1 cellular context compared by ENCODE assay signal in the genomic region with DNA sequence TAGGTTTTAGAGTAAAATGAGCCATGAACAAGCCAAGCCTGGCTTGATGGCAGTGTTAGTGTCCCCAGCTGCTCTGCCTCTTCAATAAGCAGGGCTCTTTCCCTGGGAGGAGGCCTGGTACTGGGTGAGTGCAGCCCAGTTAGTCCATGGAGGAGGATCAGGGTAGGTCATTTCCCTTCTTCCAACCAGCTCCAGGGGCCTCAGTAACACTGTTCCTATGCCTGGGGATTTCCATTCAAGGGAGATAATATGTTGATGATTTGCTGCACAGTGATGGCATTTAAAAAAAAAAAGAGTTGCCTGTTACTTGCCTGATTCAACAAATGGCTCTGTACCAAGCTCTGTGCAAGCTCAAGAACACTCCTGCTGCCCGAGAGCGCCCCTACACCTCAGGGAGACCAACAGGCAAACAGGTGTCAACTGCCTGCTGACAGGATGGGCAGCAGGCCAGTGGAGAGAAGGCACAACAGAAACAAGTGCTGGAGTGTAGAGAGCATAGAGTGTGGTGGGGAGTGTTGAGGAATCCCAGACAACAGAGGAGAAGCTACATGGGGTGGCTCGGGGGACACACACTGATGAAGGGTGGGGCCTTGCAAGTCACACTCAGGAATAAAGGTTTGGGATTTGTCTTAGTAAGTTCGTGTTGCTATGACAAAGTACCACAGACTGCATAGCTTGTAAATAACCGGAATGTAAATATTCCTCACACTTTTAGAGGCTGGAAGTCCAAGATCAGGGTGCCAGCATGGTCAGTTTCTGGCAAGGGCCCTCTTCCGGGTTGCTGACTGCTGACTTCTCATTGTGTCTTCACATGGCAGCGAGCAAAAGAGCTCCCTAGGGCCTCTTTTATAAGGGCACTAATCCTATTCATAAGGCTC.
TF ChIP-seq lines count a peak whose summit lies in the region.

No MANE protein-coding gene starts in this region.

TF ChIP-seq in HEK293, 187 proteins besides CTCF, POLR2A, EP300 and RAD21 (continued from another document):
- TF ChIP-seq, protein P1, sequence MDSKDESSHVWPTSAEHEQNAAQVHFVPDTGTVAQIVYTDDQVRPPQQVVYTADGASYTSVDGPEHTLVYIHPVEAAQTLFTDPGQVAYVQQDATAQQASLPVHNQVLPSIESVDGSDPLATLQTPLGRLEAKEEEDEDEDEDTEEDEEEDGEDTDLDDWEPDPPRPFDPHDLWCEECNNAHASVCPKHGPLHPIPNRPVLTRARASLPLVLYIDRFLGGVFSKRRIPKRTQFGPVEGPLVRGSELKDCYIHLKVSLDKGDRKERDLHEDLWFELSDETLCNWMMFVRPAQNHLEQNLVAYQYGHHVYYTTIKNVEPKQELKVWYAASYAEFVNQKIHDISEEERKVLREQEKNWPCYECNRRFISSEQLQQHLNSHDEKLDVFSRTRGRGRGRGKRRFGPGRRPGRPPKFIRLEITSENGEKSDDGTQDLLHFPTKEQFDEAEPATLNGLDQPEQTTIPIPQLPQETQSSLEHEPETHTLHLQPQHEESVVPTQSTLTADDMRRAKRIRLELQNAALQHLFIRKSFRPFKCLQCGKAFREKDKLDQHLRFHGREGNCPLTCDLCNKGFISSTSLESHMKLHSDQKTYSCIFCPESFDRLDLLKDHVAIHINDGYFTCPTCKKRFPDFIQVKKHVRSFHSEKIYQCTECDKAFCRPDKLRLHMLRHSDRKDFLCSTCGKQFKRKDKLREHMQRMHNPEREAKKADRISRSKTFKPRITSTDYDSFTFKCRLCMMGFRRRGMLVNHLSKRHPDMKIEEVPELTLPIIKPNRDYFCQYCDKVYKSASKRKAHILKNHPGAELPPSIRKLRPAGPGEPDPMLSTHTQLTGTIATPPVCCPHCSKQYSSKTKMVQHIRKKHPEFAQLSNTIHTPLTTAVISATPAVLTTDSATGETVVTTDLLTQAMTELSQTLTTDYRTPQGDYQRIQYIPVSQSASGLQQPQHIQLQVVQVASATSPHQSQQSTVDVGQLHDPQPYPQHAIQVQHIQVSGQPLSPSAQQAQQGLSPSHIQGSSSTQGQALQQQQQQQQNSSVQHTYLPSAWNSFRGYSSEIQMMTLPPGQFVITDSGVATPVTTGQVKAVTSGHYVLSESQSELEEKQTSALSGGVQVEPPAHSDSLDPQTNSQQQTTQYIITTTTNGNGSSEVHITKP (tag by site-specific recombination; IDR thresholded peaks at IDR 0.05), result no peak
- TF ChIP-seq GLIS2 (tag by site-specific recombination; IDR thresholded peaks at IDR 0.05) (no peak), SP3 (tag by site-specific recombination; IDR thresholded peaks at IDR 0.05) (no peak), ZNF76 (tag by site-specific recombination; IDR thresholded peaks at IDR 0.05; ENCODE audit: borderline replicate concordance, low read depth) (no peak), ZBTB17 (tag by site-specific recombination; IDR thresholded peaks at IDR 0.05) (no peak), ZNF791 (tag by site-specific recombination; IDR thresholded peaks at IDR 0.05) (no peak), SP2 (tag by site-specific recombination; IDR thresholded peaks at IDR 0.05) (no peak), ZBTB20 (tag by site-specific recombination; IDR thresholded peaks at IDR 0.05) (no peak)
- TF ChIP-seq, protein P2, sequence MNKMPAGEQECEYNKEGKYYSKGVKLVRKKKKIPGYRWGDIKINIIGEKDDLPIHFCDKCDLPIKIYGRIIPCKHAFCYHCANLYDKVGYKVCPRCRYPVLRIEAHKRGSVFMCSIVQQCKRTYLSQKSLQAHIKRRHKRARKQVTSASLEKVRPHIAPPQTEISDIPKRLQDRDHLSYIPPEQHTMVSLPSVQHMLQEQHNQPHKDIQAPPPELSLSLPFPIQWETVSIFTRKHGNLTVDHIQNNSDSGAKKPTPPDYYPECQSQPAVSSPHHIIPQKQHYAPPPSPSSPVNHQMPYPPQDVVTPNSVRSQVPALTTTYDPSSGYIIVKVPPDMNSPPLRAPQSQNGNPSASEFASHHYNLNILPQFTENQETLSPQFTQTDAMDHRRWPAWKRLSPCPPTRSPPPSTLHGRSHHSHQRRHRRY (tag by site-specific recombination; IDR thresholded peaks at IDR 0.05), result no peak
